1 cellular context compared by ENCODE assay signal in genomic region chr15:35481064-35481463, GRCh38.
TF ChIP-seq lines count a peak whose summit lies in the region.

No MANE protein-coding gene starts in this region.

TF ChIP-seq in WTC11, 78 proteins besides CTCF, POLR2A, EP300 and RAD21 (continued from another document):
- TF ChIP-seq AFF4 (CRISPR knock-in tag; IDR thresholded peaks at IDR 0.05; ENCODE audit: borderline replicate concordance) (no peak), KAT7 (CRISPR knock-in tag; IDR thresholded peaks at IDR 0.05; ENCODE audit: borderline replicate concordance) (no peak), MXD4 (CRISPR knock-in tag; IDR thresholded peaks at IDR 0.05; ENCODE audit: borderline replicate concordance) (no peak), ZBTB21 (CRISPR knock-in tag; IDR thresholded peaks at IDR 0.05; ENCODE audit: borderline replicate concordance) (no peak), PRDM15 (CRISPR knock-in tag; IDR thresholded peaks at IDR 0.05) (no peak), CBFB (CRISPR knock-in tag; IDR thresholded peaks at IDR 0.05; ENCODE audit: low read depth) (no peak), ZNF671 (CRISPR knock-in tag; IDR thresholded peaks at IDR 0.05) (no peak), ZBTB43 (CRISPR knock-in tag; IDR thresholded peaks at IDR 0.05) (no peak), FOXK1 (CRISPR knock-in tag; IDR thresholded peaks at IDR 0.05) (no peak), NFYB (CRISPR knock-in tag; conservative IDR thresholded peaks at IDR 0.05; ENCODE audit: low read depth) (no peak), OVOL2 (CRISPR knock-in tag; IDR thresholded peaks at IDR 0.05; ENCODE audit: borderline replicate concordance) (no peak), ATF3 (CRISPR knock-in tag; conservative IDR thresholded peaks at IDR 0.05) (no peak)
